ENCODE assay signal across 7 cellular contexts in the genomic region with DNA sequence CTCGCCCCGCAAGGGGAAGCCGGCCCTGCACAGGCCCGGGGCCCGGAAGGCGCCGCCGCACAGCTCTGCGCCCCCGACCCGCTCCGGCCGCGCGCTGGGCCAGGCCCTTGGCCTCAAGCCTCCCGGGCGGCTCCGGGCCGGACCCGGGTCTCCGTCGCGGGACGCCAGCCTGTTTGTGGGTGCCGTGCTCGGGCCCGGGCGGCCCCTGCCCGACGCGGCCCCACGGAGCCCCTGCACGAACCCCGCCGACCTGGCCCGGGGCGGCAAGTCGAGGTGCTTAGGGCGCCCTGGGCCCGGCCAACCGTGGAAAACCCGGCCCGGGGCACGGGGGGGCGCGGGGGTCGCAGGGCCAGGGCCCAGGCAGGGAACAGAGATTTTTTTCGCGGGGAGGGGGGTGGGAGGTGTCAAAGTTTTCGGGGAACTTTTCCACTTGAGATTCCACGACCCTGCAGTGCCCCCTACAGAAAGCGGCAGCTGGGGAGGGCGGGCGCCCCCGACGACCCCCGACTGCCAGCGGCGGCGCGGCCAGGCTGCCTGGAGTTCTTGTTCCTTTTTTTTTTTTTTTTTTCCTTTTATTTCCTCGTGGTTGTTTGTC. TPM values are rescaled to one million over a fixed set of nuclear protein-coding genes. Genes with fewer than 3 reads are reported as not detected.
DNase-seq lines count a peak whose midpoint lies in the region; ATAC-seq and TF ChIP-seq lines count a peak whose summit lies in the region.

No MANE protein-coding gene starts in this region.

- H3K9me3 Mint-ChIP-seq in IgD-negative memory B cell = no peaks in the 10 kb centered on the region
- no peaks in the 10 kb centered on the region for H3K9me3 Mint-ChIP-seq in activated T-helper 2 cell treated with anti-CD3 and anti-CD28 coated beads, Interferon-gamma antibody, Interleukin-2, Interleukin-4, amounts not matched to agents 10 μg/mL and 5 μg/mL and 100 μg/mL, durations not matched to agents 14 hours and 24 hours and 36 hours

- peak overlapping the region in 1 of 3 donors; percentile 92 for H3K27ac Mint-ChIP-seq in IgD-negative memory B cell
- peak overlapping the region; percentile 98 for H3K27ac Mint-ChIP-seq in activated T-helper 2 cell treated with anti-CD3 and anti-CD28 coated beads, Interferon-gamma antibody, Interleukin-2, Interleukin-4, amounts not matched to agents 10 μg/mL and 5 μg/mL and 100 μg/mL, durations not matched to agents 14 hours and 24 hours and 36 hours

- H3K36me3 Mint-ChIP-seq in IgD-negative memory B cell = no peaks in the 10 kb centered on the region
- peaks cover 24% of the 10 kb centered on the region for H3K36me3 Mint-ChIP-seq in activated T-helper 2 cell treated with anti-CD3 and anti-CD28 coated beads, Interferon-gamma antibody, Interleukin-2, Interleukin-4, amounts not matched to agents 10 μg/mL and 5 μg/mL and 100 μg/mL, durations not matched to agents 14 hours and 24 hours and 36 hours (ENCODE audit: low read depth)

- H3K4me3 Mint-ChIP-seq in IgD-negative memory B cell = peak overlapping the region; percentile 96 to 99 (median 98)
- H3K4me3 Mint-ChIP-seq in activated T-helper 2 cell treated with anti-CD3 and anti-CD28 coated beads, Interferon-gamma antibody, Interleukin-2, Interleukin-4, amounts not matched to agents 10 μg/mL and 5 μg/mL and 100 μg/mL, durations not matched to agents 14 hours and 24 hours and 36 hours (ENCODE audit: low read depth) = peak overlapping the region; percentile 98

- H3K9me3 ChIP-seq in psoas muscle = no peaks in the 10 kb centered on the region

- no peaks in the 10 kb centered on the region for H3K36me3 ChIP-seq in psoas muscle (ENCODE audit: insufficient read depth in 1 of 2, low read depth in 1 of 2)

- intact Hi-C loops in activated T-helper 2 cell treated with anti-CD3 and anti-CD28 coated beads, Interferon-gamma antibody, Interleukin-2, Interleukin-4, amounts not matched to agents 10 μg/mL and 5 μg/mL and 100 μg/mL, durations not matched to agents 14 hours and 24 hours and 36 hours (cut with micrococcal nuclease) = loop anchor here (2.0 to 10.0 kb wide), 7 partner anchors 43 to 1255 kb away; a partner anchor contains a TSS
- intact Hi-C loops in psoas muscle (cut with DNase I) = loop anchor here (2.0 to 10.0 kb wide), 6 partner anchors 42 to 413 kb away; a partner anchor contains a TSS

- peaks cover 2% of the 10 kb centered on the region for H3K27me3 Mint-ChIP-seq in IgD-negative memory B cell
- H3K27me3 Mint-ChIP-seq in activated T-helper 2 cell treated with anti-CD3 and anti-CD28 coated beads, Interferon-gamma antibody, Interleukin-2, Interleukin-4, amounts not matched to agents 10 μg/mL and 5 μg/mL and 100 μg/mL, durations not matched to agents 14 hours and 24 hours and 36 hours (ENCODE audit: low read depth) = no peaks in the 10 kb centered on the region

- DNase-seq in GM19238 (ENCODE audit: insufficient read length, low spot score) = peak; percentile 71
- DNase-seq in activated T-helper 2 cell treated with anti-CD3 and anti-CD28 coated beads, Interferon-gamma antibody, Interleukin-2, Interleukin-4, amounts not matched to agents 10 μg/mL and 5 μg/mL and 100 μg/mL, durations not matched to agents 14 hours and 24 hours and 36 hours (ENCODE audit: low spot score) = peak; percentile 36
- DNase-seq in germinal center (ENCODE audit: low spot score) = peak; percentile 64
- no peak for DNase-seq in psoas muscle
- DNase-seq in NCI-H446 treated with DMSO at 0.1 percent for 48 hours (lab: John Stamatoyannopoulos, UW) = no peak
- DNase-seq in dedifferentiated amniotic fluid mesenchymal stem cell (ENCODE audit: extremely low spot score) = no peak

- H3K27me3 ChIP-seq in psoas muscle (ENCODE audit: insufficient read depth in 3 of 3, low read length in 2 of 3) = no peaks in the 10 kb centered on the region

- no peak for TF ChIP-seq CTCF in psoas muscle (IDR thresholded peaks at IDR 0.05)

- H3K4me1 ChIP-seq in psoas muscle = peaks cover 50% of the 10 kb centered on the region

- 2 to 4% (median 2%) methylated on average over 45 to 62 of the region's 62 CpGs for WGBS in psoas muscle, 3 donors

- ATAC-seq in psoas muscle = peak; percentile 3 to 18 (median 15)

- H3K27ac ChIP-seq in psoas muscle = peak overlapping the region; percentile 93

- peaks cover 4 to 13% (median 11%) of the 10 kb centered on the region in 3 donors for H3K4me1 Mint-ChIP-seq in IgD-negative memory B cell
- H3K4me1 Mint-ChIP-seq in activated T-helper 2 cell treated with anti-CD3 and anti-CD28 coated beads, Interferon-gamma antibody, Interleukin-2, Interleukin-4, amounts not matched to agents 10 μg/mL and 5 μg/mL and 100 μg/mL, durations not matched to agents 14 hours and 24 hours and 36 hours (ENCODE audit: low read depth) = peaks cover 14% of the 10 kb centered on the region

- peak overlapping the region; percentile 73 for H3K4me3 ChIP-seq in psoas muscle

RNA-seq across cellular contexts. Expression of a gene that starts 0.8 kb away (rescaled TPM):
- polyA plus RNA-seq in IgD-negative memory B cell (18.7 TPM), psoas muscle (10 to 100 TPM; 17.5 to 58.1 (median 20.0) TPM)
- 101 and 103 TPM in 2 replicates for total RNA-seq in activated T-helper 2 cell treated with anti-CD3 and anti-CD28 coated beads, Interferon-gamma antibody, Interleukin-2, Interleukin-4, amounts not matched to agents 10 μg/mL and 5 μg/mL and 100 μg/mL, durations not matched to agents 14 hours and 24 hours and 36 hours
- 10 to 100 TPM; 17.9 to 26.3 (median 21.1) TPM for total RNA-seq in psoas muscle

RNA-seq across cellular contexts. Expression of a gene that starts 42.3 kb away (rescaled TPM):
- 6.9 TPM for polyA plus RNA-seq in IgD-negative memory B cell
- 27.5 and 29.4 TPM in 2 replicates for total RNA-seq in activated T-helper 2 cell treated with anti-CD3 and anti-CD28 coated beads, Interferon-gamma antibody, Interleukin-2, Interleukin-4, amounts not matched to agents 10 μg/mL and 5 μg/mL and 100 μg/mL, durations not matched to agents 14 hours and 24 hours and 36 hours
- 10 to 100 TPM; 29.1 to 52.3 (median 36.4) TPM for total RNA-seq in psoas muscle
- polyA plus RNA-seq in psoas muscle = 10 to 100 TPM; 18.4 to 41.9 (median 29.1) TPM

Comparison
In these comparisons a context has a peak if more than half of its experiments do, and no peak if none do; other contexts are left out.
1. DNase-seq: peak in GM19238 (single experiment), activated T-helper 2 cell treated with anti-CD3 and anti-CD28 coated beads, Interferon-gamma antibody, Interleukin-2, Interleukin-4, amounts not matched to agents 10 μg/mL and 5 μg/mL and 100 μg/mL, durations not matched to agents 14 hours and 24 hours and 36 hours (single experiment) and germinal center (single experiment); none in psoas muscle (0 of 2), NCI-H446 treated with DMSO at 0.1 percent for 48 hours (single experiment) and dedifferentiated amniotic fluid mesenchymal stem cell (single experiment).